Comparison of ENCODE assay signal across 17 cellular contexts in genomic region chr20:59746155-59746554, GRCh38.
DNase-seq lines count a peak whose midpoint lies in the region; ATAC-seq lines count a peak whose summit lies in the region.
"Had no signal": no experiment of that assay in that cellular context is flagged by ENCODE, and none has a peak within 500 bp of the region (broad histone marks: within the 10 kb centered on the region; RNA-seq: fewer than 3 reads in every experiment).

No MANE protein-coding gene starts in this region.

- H3K27me3 ChIP-seq in BLaER1 = no peaks in the 10 kb centered on the region
- peaks cover 0 to 97% (median 0%) of the 10 kb centered on the region in 11 experiments; a peak in 4 of 22 replicates for H3K27me3 ChIP-seq in BLaER1 treated with 17β-estradiol and CSF1 and Interleukin-3, amounts not matched to agents 10 nM and 100 nM

- H4K20me1 ChIP-seq in BLaER1 = peaks cover 100% of the 10 kb centered on the region
- H4K20me1 ChIP-seq in BLaER1 treated with 17β-estradiol and CSF1 and Interleukin-3, amounts not matched to agents 10 nM and 100 nM = peaks cover 0 to 100% (median 33%) of the 10 kb centered on the region in 11 experiments; a peak in 19 of 22 replicates

- ATAC-seq in GM18502 (IDR thresholded peaks at IDR 0.05; ENCODE audit: poor library complexity, unreplicated experiment) = no peak
- ATAC-seq: GM12878 had no signal

- H3K4me1 ChIP-seq in BLaER1 = peaks cover 100% of the 10 kb centered on the region
- peaks cover 20 to 100% (median 100%) of the 10 kb centered on the region in 10 experiments for H3K4me1 ChIP-seq in BLaER1 treated with 17β-estradiol and CSF1 and Interleukin-3, amounts not matched to agents 10 nM and 100 nM
- H3K4me1 ChIP-seq: HAP-1 had no signal

- no peak overlapping the region; the same call in 1 of the 2 replicates for H3K27ac ChIP-seq in BLaER1
- H3K27ac ChIP-seq in BLaER1 treated with 17β-estradiol and CSF1 and Interleukin-3, amounts not matched to agents 10 nM and 100 nM = no peak overlapping the region

- intact Hi-C loops in posterior vena cava (cut with DNase I) = no loop called here

- H3K9me3 ChIP-seq in BLaER1 = no peaks in the 10 kb centered on the region
- H3K9me3 ChIP-seq in BLaER1 treated with 17β-estradiol and CSF1 and Interleukin-3, amounts not matched to agents 10 nM and 100 nM (replicated peaks in 1 of 11) = no peaks in the 10 kb centered on the region
- H3K9me3 ChIP-seq: HAP-1 had no signal

- H3K4me2 ChIP-seq in BLaER1 = peak overlapping the region; percentile 89
- peak overlapping the region in 6 of 11 experiments; percentile 18 to 99 (median 92); a peak in 9 of 22 replicates for H3K4me2 ChIP-seq in BLaER1 treated with 17β-estradiol and CSF1 and Interleukin-3, amounts not matched to agents 10 nM and 100 nM

- peaks cover 100% of the 10 kb centered on the region for H3K36me3 ChIP-seq in BLaER1
- H3K36me3 ChIP-seq in BLaER1 treated with 17β-estradiol and CSF1 and Interleukin-3, amounts not matched to agents 10 nM and 100 nM = peaks cover 0 to 97% (median 56%) of the 10 kb centered on the region in 11 experiments; a peak in 12 of 22 replicates
- H3K36me3 ChIP-seq: HAP-1 had no signal

- DNase-seq in cerebellar cortex (ENCODE audit: low spot score) (peak; percentile 67), posterior vena cava (ENCODE audit: low spot score) (peak; percentile 35), DMS153 (lab: John Stamatoyannopoulos, UW) (no peak)
- no peak for DNase-seq in effector CD4-positive, alpha-beta T cell
- DNase-seq: CD4-positive, alpha-beta T cell; CD8-positive, alpha-beta memory T cell; DMS 273 treated with DMSO at 0.1 percent for 48 hours; DMS53; DND-41; GDM1; GOT3; HFFc6 had no signal

- H3K4me3 ChIP-seq in BLaER1 = no peak overlapping the region
- H3K4me3 ChIP-seq in BLaER1 treated with 17β-estradiol and CSF1 and Interleukin-3, amounts not matched to agents 10 nM and 100 nM = no peak overlapping the region
- H3K4me3 ChIP-seq: GM12878, HAP-1 had no signal

- H3K9ac ChIP-seq in BLaER1 = no peak overlapping the region
- H3K9ac ChIP-seq in BLaER1 treated with 17β-estradiol and CSF1 and Interleukin-3, amounts not matched to agents 10 nM and 100 nM = no peak overlapping the region; a peak in 1 of 22 replicates

Comparison
In these comparisons a context has a peak if more than half of its experiments do, and no peak if none do; other contexts are left out.
1. DNase-seq: peak in cerebellar cortex (single experiment) and posterior vena cava (single experiment); none in DMS153 (single experiment) and effector CD4-positive, alpha-beta T cell (single experiment).